In genomic region chr7:26117970-26118369, GRCh38 we compare ENCODE assay signal across 30 cellular contexts.
"Had no signal": no experiment of that assay in that cellular context is flagged by ENCODE, and none has a peak within 500 bp of the region (broad histone marks: within the 10 kb centered on the region; RNA-seq: fewer than 3 reads in every experiment).

No MANE protein-coding gene starts in this region.

- H3K4me1 ChIP-seq: ascending aorta had no signal

- H3K9me3 ChIP-seq: ascending aorta had no signal

- FAIRE-seq: TTC549 had no signal

- ATAC-seq: activated CD4-positive, alpha-beta T cell treated with anti-CD3 and anti-CD28 coated beads for 36 hours; activated CD4-positive, CD25-positive, alpha-beta regulatory T cell treated with anti-CD3 and anti-CD28 coated beads, Interleukin-2, amount 50 U/mL, for 24 hours; activated CD8-positive, alpha-beta memory T cell treated with anti-CD3 and anti-CD28 coated beads, Interleukin-2, amount 10 ng/mL, durations not matched to agents 7 days and 5 days; activated CD8-positive, alpha-beta T cell treated with anti-CD3 and anti-CD28 coated beads, Interleukin-2, amount 10 ng/mL, durations not matched to agents 7 days and 5 days; activated naive CD8-positive, alpha-beta T cell treated with anti-CD3 and anti-CD28 coated beads, Interleukin-2, amount 50 U/mL, for 24 hours had no signal

- H3K27me3 ChIP-seq: ascending aorta, cardiac muscle cell had no signal

- DNase-seq: activated CD4-positive, alpha-beta memory T cell treated with anti-CD3 and anti-CD28 coated beads, Interleukin-2, amount 10 ng/mL, durations not matched to agents 7 days and 5 days; activated CD4-positive, alpha-beta T cell treated with anti-CD3 and anti-CD28 coated beads for 1 hour; activated CD4-positive, alpha-beta T cell treated with anti-CD3 and anti-CD28 coated beads for 36 hours; activated CD4-positive, alpha-beta T cell treated with anti-CD3 and anti-CD28 coated beads for 48 hours; activated CD4-positive, alpha-beta T cell treated with anti-CD3 and anti-CD28 coated beads, Interleukin-2, amount 10 ng/mL, durations not matched to agents 7 days and 5 days; activated CD4-positive, alpha-beta T cell treated with anti-CD3 and anti-CD28 coated beads, Interleukin-2, amount 50 U/mL, for 48 hours; activated CD4-positive, CD25-positive, alpha-beta regulatory T cell; activated CD8-positive, alpha-beta memory T cell treated with anti-CD3 and anti-CD28 coated beads for 24 hours; activated CD8-positive, alpha-beta memory T cell treated with anti-CD3 and anti-CD28 coated beads, Interleukin-2, amount 10 ng/mL, durations not matched to agents 7 days and 5 days; activated CD8-positive, alpha-beta memory T cell treated with anti-CD3 and anti-CD28 coated beads, Interleukin-2, amount 50 U/mL, for 48 hours; activated CD8-positive, alpha-beta T cell treated with anti-CD3 and anti-CD28 coated beads, Interleukin-2, amount 10 ng/mL, durations not matched to agents 7 days and 5 days; activated effector memory CD4-positive, alpha-beta T cell treated with Interleukin-2 at 50 U/mL for 16 hours; activated gamma-delta T cell; activated naive CD4-positive, alpha-beta T cell treated with anti-CD3 and anti-CD28 coated beads, Interleukin-2, amount 10 ng/mL, durations not matched to agents 7 days and 5 days; activated naive CD4-positive, alpha-beta T cell treated with Interleukin-2 at 50 U/mL for 16 hours; activated naive CD8-positive, alpha-beta T cell treated with anti-CD3 and anti-CD28 coated beads, Interleukin-2, amount 10 ng/mL, durations not matched to agents 7 days and 5 days; activated naive CD8-positive, alpha-beta T cell treated with anti-CD3 and anti-CD28 coated beads, Interleukin-2, amount 50 U/mL, for 24 hours; activated T-cell treated with anti-CD3 and anti-CD28 coated beads, Interleukin-2, amount 50 U/mL, for 24 hours; activated T-cell treated with anti-CD3 and anti-CD28 coated beads, Interleukin-2, amount 50 U/mL, for 48 hours; amygdala; anterior cingulate cortex; caudate nucleus; cerebellar nuclear complex; T-helper 2 cell; T-helper 9 cell had no signal

- H3K36me3 ChIP-seq: ascending aorta, cardiac muscle cell had no signal

- H3K4me3 ChIP-seq: ascending aorta, cardiac muscle cell had no signal

- H3K27ac ChIP-seq: ascending aorta, cardiac muscle cell, VCaP had no signal
